9 cellular contexts compared by ENCODE assay signal in the genomic region with DNA sequence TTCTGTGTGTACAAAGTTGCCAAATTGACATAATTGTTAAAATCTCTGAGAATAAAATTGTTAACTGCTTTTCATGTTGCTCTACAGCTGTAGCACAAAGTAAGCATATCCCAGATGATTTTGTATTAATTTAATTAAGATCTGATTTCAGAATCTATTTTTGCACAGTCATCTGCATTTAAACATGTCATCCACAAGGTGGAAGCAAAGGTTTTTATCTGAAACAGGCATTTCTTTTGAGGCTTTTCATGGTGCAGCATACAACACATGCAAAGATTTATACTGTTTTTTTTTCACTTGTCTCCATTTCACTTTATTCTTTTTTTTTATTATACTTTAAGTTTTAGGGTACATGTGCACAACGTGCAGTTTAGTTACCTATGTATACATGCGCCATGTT. TPM values are rescaled to one million over a fixed set of nuclear protein-coding genes. Genes with fewer than 3 reads are reported as not detected.
DNase-seq lines count a peak whose midpoint lies in the region; ATAC-seq, FAIRE-seq and TF ChIP-seq lines count a peak whose summit lies in the region.
"Had no signal": no experiment of that assay in that cellular context is flagged by ENCODE, and none has a peak within 500 bp of the region (broad histone marks: within the 10 kb centered on the region; RNA-seq: fewer than 3 reads in every experiment).

No MANE protein-coding gene starts in this region.

- no peak for DNase-seq in heart right ventricle
- no peak for DNase-seq in right atrium auricular region (ENCODE audit: low spot score)
- peak; percentile 22 for DNase-seq in RCC 7860 (ENCODE audit: low spot score)
- DNase-seq in foreskin melanocyte: peak; percentile 25
- no peak for DNase-seq in activated CD4-positive, alpha-beta T cell treated with anti-CD3 and anti-CD28 coated beads, Interleukin-2, amount 50 U/mL, for 4 hours
- DNase-seq in activated CD4-positive, alpha-beta T cell treated with anti-CD3 and anti-CD28 coated beads, Interleukin-2, amount 50 U/mL, for 48 hours: no peak
- DNase-seq in 8988T: no peak
- DNase-seq: NCI-H2107 had no signal

- ATAC-seq in heart right ventricle: no peak
- ATAC-seq in esophagus mucosa: no peak

- TF ChIP-seq CTCF in heart right ventricle (IDR thresholded peaks at IDR 0.05) (peak in 6 of 9 donors; percentile 17 to 56 (median 32)), right atrium auricular region (IDR thresholded peaks at IDR 0.05) (peak in 1 of 2 donors; percentile 41)

- H3K27me3 ChIP-seq in heart right ventricle: no peaks in the 10 kb centered on the region
- no peaks in the 10 kb centered on the region for H3K27me3 ChIP-seq in right atrium auricular region

- no peak overlapping the region for H3K4me3 ChIP-seq in heart right ventricle
- H3K4me3 ChIP-seq in right atrium auricular region: no peak overlapping the region

- H3K36me3 ChIP-seq in heart right ventricle: no peaks in the 10 kb centered on the region
- no peaks in the 10 kb centered on the region for H3K36me3 ChIP-seq in right atrium auricular region

- H3K27ac ChIP-seq in heart right ventricle: no peak overlapping the region
- H3K27ac ChIP-seq in right atrium auricular region: no peak overlapping the region

- H3K4me1 ChIP-seq in heart right ventricle (no peaks in the 10 kb centered on the region), right atrium auricular region (no peaks in the 10 kb centered on the region)

- H3K9me3 ChIP-seq in heart right ventricle (no peaks in the 10 kb centered on the region), right atrium auricular region (no peaks in the 10 kb centered on the region)

- 88 to 89% methylated on average over 2 of the region's 2 CpGs for WGBS in heart right ventricle, 2 donors

- intact Hi-C loops in heart right ventricle (cut with DNase I): no loop called here

- peak; percentile 60 for FAIRE-seq in RCC 7860 (lab: Jason Lieb, UNC)

RNA-seq across cellular contexts. Expression of a gene that starts 51.2 kb away (rescaled TPM):
- total RNA-seq in heart right ventricle: under 1 TPM in 1 of 10 donors, not detected in 9; 0.20 TPM
- polyA plus RNA-seq in heart right ventricle: not detected
- total RNA-seq in right atrium auricular region: not detected
- 0.40 TPM for total RNA-seq in esophagus mucosa

Comparison
In these comparisons a context has a peak if more than half of its experiments do, and no peak if none do; other contexts are left out.
1. DNase-seq: peak in RCC 7860 (single experiment) and foreskin melanocyte (single experiment); none in heart right ventricle (0 of 2), right atrium auricular region (single experiment), activated CD4-positive, alpha-beta T cell treated with anti-CD3 and anti-CD28 coated beads, Interleukin-2, amount 50 U/mL, for 4 hours (0 of 2), activated CD4-positive, alpha-beta T cell treated with anti-CD3 and anti-CD28 coated beads, Interleukin-2, amount 50 U/mL, for 48 hours (0 of 2) and 8988T (single experiment).